1 cellular context compared by ENCODE assay signal in genomic region chr6:15491255-15491985, GRCh38.
A peak's percentile ranks its signal among the peaks of the same experiment; 100 is the strongest.
TF ChIP-seq lines count a peak whose summit lies in the region.

No MANE protein-coding gene starts in this region.

TF ChIP-seq in HepG2, 621 proteins besides CTCF, POLR2A, EP300 and RAD21 (continued from another document and continues in another):
- TF ChIP-seq NFYC (CRISPR knock-in tag; IDR thresholded peaks at IDR 0.05) (no peak), CSRNP1 (CRISPR knock-in tag; IDR thresholded peaks at IDR 0.05) (0 out of 2 replicates have a peak, but pooled peaks have one; percentile 33), ZNF101 (CRISPR knock-in tag; IDR thresholded peaks at IDR 0.05; ENCODE audit: borderline replicate concordance, low read depth) (no peak), TARDBP (CRISPR knock-in tag; IDR thresholded peaks at IDR 0.05) (peak; percentile 51; the same call in 1 of the 2 replicates), ZBTB26 (CRISPR knock-in tag; IDR thresholded peaks at IDR 0.05; ENCODE audit: borderline replicate concordance) (peak; percentile 84), HMGA1 (CRISPR knock-in tag; conservative IDR thresholded peaks at IDR 0.05) (no peak), BCL6 (CRISPR knock-in tag; IDR thresholded peaks at IDR 0.05) (peak; percentile 93), ZBTB20 (CRISPR knock-in tag; IDR thresholded peaks at IDR 0.05; ENCODE audit: borderline replicate concordance, low read depth) (0 out of 2 replicates have a peak, but pooled peaks have one; percentile 52), TCF7 (IDR thresholded peaks at IDR 0.05; ENCODE audit: low read depth) (no peak), ZNF614 (CRISPR knock-in tag; IDR thresholded peaks at IDR 0.05; ENCODE audit: borderline replicate concordance) (peak; percentile 38; the same call in 1 of the 2 replicates), ZNF33B (CRISPR knock-in tag; IDR thresholded peaks at IDR 0.05) (0 out of 2 replicates have a peak, but pooled peaks have one; percentile 5), ESRRA (CRISPR knock-in tag; IDR thresholded peaks at IDR 0.05; ENCODE audit: low read depth) (no peak), NFE2L1 (CRISPR knock-in tag; IDR thresholded peaks at IDR 0.05; ENCODE audit: borderline replicate concordance) (no peak), HHEX (CRISPR knock-in tag; IDR thresholded peaks at IDR 0.05) (no peak), ELF1 (CRISPR knock-in tag; IDR thresholded peaks at IDR 0.05) (no peak), NCOA2 (CRISPR knock-in tag; IDR thresholded peaks at IDR 0.05) (peak; percentile 54; the same call in 1 of the 2 replicates), ZNF274 (CRISPR knock-in tag; IDR thresholded peaks at IDR 0.05) (no peak), TCF12 (IDR thresholded peaks at IDR 0.05) (no peak), TCF12 (CRISPR knock-in tag; IDR thresholded peaks at IDR 0.05) (no peak), KDM2A (CRISPR knock-in tag; IDR thresholded peaks at IDR 0.05; ENCODE audit: borderline replicate concordance, low read depth) (0 out of 2 replicates have a peak, but pooled peaks have one; percentile 50), ZNF646 (CRISPR knock-in tag; IDR thresholded peaks at IDR 0.05) (no peak), SMC3 (IDR thresholded peaks at IDR 0.05; ENCODE audit: low read length) (peak; percentile 85), FLYWCH1 (CRISPR knock-in tag; IDR thresholded peaks at IDR 0.05) (no peak), ZNF75D (CRISPR knock-in tag; IDR thresholded peaks at IDR 0.05; ENCODE audit: borderline replicate concordance) (no peak), NONO (IDR thresholded peaks at IDR 0.05) (no peak), NONO (CRISPR knock-in tag; conservative IDR thresholded peaks at IDR 0.05) (peak; percentile 71; the same call in 1 of the 2 replicates), RORA (CRISPR knock-in tag; IDR thresholded peaks at IDR 0.05) (no peak), ZNF30 (CRISPR knock-in tag; IDR thresholded peaks at IDR 0.05) (no peak), KAT8 (CRISPR knock-in tag; IDR thresholded peaks at IDR 0.05) (peak; percentile 59), TEF (CRISPR knock-in tag; IDR thresholded peaks at IDR 0.05) (no peak), TERF1 (CRISPR knock-in tag; IDR thresholded peaks at IDR 0.05) (no peak), MYC (CRISPR knock-in tag; IDR thresholded peaks at IDR 0.05; ENCODE audit: borderline replicate concordance) (no peak), CAMTA2 (CRISPR knock-in tag; IDR thresholded peaks at IDR 0.05; ENCODE audit: borderline replicate concordance) (no peak), CBX5 (CRISPR knock-in tag; IDR thresholded peaks at IDR 0.05; ENCODE audit: borderline replicate concordance) (peak; percentile 28; the same call in 1 of the 2 replicates)
- TF ChIP-seq, protein P1, sequence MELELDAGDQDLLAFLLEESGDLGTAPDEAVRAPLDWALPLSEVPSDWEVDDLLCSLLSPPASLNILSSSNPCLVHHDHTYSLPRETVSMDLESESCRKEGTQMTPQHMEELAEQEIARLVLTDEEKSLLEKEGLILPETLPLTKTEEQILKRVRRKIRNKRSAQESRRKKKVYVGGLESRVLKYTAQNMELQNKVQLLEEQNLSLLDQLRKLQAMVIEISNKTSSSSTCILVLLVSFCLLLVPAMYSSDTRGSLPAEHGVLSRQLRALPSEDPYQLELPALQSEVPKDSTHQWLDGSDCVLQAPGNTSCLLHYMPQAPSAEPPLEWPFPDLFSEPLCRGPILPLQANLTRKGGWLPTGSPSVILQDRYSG (CRISPR knock-in tag; IDR thresholded peaks at IDR 0.05) = no peak
- TF ChIP-seq, protein P2, sequence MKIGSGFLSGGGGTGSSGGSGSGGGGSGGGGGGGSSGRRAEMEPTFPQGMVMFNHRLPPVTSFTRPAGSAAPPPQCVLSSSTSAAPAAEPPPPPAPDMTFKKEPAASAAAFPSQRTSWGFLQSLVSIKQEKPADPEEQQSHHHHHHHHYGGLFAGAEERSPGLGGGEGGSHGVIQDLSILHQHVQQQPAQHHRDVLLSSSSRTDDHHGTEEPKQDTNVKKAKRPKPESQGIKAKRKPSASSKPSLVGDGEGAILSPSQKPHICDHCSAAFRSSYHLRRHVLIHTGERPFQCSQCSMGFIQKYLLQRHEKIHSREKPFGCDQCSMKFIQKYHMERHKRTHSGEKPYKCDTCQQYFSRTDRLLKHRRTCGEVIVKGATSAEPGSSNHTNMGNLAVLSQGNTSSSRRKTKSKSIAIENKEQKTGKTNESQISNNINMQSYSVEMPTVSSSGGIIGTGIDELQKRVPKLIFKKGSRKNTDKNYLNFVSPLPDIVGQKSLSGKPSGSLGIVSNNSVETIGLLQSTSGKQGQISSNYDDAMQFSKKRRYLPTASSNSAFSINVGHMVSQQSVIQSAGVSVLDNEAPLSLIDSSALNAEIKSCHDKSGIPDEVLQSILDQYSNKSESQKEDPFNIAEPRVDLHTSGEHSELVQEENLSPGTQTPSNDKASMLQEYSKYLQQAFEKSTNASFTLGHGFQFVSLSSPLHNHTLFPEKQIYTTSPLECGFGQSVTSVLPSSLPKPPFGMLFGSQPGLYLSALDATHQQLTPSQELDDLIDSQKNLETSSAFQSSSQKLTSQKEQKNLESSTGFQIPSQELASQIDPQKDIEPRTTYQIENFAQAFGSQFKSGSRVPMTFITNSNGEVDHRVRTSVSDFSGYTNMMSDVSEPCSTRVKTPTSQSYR (CRISPR knock-in tag; IDR thresholded peaks at IDR 0.05; ENCODE audit: borderline replicate concordance) = peak; percentile 62; the same call in 1 of the 2 replicates
- TF ChIP-seq, protein P3, sequence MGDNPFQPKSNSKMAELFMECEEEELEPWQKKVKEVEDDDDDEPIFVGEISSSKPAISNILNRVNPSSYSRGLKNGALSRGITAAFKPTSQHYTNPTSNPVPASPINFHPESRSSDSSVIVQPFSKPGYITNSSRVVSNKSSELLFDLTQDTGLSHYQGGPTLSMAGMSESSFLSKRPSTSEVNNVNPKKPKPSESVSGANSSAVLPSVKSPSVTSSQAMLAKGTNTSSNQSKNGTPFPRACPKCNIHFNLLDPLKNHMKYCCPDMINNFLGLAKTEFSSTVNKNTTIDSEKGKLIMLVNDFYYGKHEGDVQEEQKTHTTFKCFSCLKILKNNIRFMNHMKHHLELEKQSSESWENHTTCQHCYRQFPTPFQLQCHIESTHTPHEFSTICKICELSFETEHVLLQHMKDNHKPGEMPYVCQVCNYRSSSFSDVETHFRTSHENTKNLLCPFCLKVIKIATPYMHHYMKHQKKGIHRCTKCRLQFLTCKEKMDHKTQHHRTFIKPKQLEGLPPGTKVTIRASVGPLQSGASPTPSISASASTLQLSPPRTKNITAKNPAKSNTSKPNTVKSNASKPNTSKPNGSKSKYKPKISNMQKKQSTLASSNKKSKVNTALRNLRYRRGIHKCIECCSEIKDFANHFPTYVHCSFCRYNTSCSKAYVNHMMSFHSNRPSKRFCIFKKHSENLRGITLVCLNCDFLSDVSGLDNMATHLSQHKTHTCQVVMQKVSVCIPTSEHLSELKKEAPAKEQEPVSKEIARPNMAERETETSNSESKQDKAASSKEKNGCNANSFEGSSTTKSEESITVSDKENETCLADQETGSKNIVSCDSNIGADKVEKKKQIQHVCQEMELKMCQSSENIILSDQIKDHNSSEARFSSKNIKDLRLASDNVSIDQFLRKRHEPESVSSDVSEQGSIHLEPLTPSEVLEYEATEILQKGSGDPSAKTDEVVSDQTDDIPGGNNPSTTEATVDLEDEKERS (CRISPR knock-in tag; IDR thresholded peaks at IDR 0.05) = 0 out of 2 replicates have a peak, but pooled peaks have one; percentile 49
- TF ChIP-seq, protein P4, sequence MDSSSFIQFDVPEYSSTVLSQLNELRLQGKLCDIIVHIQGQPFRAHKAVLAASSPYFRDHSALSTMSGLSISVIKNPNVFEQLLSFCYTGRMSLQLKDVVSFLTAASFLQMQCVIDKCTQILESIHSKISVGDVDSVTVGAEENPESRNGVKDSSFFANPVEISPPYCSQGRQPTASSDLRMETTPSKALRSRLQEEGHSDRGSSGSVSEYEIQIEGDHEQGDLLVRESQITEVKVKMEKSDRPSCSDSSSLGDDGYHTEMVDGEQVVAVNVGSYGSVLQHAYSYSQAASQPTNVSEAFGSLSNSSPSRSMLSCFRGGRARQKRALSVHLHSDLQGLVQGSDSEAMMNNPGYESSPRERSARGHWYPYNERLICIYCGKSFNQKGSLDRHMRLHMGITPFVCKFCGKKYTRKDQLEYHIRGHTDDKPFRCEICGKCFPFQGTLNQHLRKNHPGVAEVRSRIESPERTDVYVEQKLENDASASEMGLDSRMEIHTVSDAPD (CRISPR knock-in tag; IDR thresholded peaks at IDR 0.05) = 0 out of 2 replicates have a peak, but pooled peaks have one; percentile 35
